ENCODE assay signal across 29 cellular contexts in genomic region chr15:24729760-24730159, GRCh38. TPM values are rescaled to one million over a fixed set of nuclear protein-coding genes. Genes with fewer than 3 reads are reported as not detected.
"Had no signal": no experiment of that assay in that cellular context is flagged by ENCODE, and none has a peak within 500 bp of the region (broad histone marks: within the 10 kb centered on the region; RNA-seq: fewer than 3 reads in every experiment).

No MANE protein-coding gene starts in this region.

- H3K9me3 ChIP-seq: testis, thoracic aorta, thyroid gland, tibial artery, transverse colon, upper lobe of left lung, upper lobe of right lung, uterus, vagina had no signal

- H3K4me3 ChIP-seq: stomach, suprapubic skin, testis, thoracic aorta, thyroid gland, tibial artery, tibial nerve, transverse colon, upper lobe of left lung, upper lobe of right lung, uterus, vagina had no signal

- H3K36me3 ChIP-seq: stomach, suprapubic skin, thoracic aorta, thyroid gland, tibial artery, tibial nerve, transverse colon, upper lobe of left lung, upper lobe of right lung, uterus, vagina had no signal

- H3K27ac ChIP-seq: stomach, suprapubic skin, testis, thoracic aorta, thyroid gland, tibial artery, tibial nerve, transverse colon, upper lobe of left lung, upper lobe of right lung, uterus, vagina had no signal

- H3K4me1 ChIP-seq: stomach, suprapubic skin, testis, tibial artery, tibial nerve, transverse colon, upper lobe of left lung, upper lobe of right lung, uterus, vagina had no signal

- H3K27me3 ChIP-seq: stomach, suprapubic skin, testis, thyroid gland, tibial artery, tibial nerve, transverse colon, upper lobe of left lung, upper lobe of right lung, uterus, vagina had no signal

- ATAC-seq: stimulated activated effector memory CD8-positive, alpha-beta T cell treated with anti-CD3 and anti-CD28 coated beads, Interleukin-12 subunit alpha, Interleukin-12 subunit beta, amount 100 ng/mL, for 72 hours; stimulated activated memory B cell treated with anti-CD40 and anti-IgM and Interleukin-4, amounts not matched to agents 10 μg/mL and 1 μg/mL and 100 μg/mL, for 72 hours; stimulated activated naive B cell treated with anti-CD40 and anti-IgM and Interleukin-4, amounts not matched to agents 10 μg/mL and 1 μg/mL and 100 μg/mL, for 72 hours; stimulated activated naive CD8-positive, alpha-beta T cell treated with anti-CD3 and anti-CD28 coated beads, Interleukin-15, amount 100 ng/mL, for 72 hours; stimulated activated naive CD8-positive, alpha-beta T cell treated with anti-CD3 and anti-CD28 coated beads, Interleukin-15, Interleukin-2, amounts not matched to agents 100 U/mL and 50 U/mL, for 24 hours; upper lobe of right lung had no signal

- DNase-seq: stimulated activated CD4-positive, alpha-beta T cell treated with anti-CD3 and anti-CD28 coated beads, Interleukin-2, amount 100 ng/mL, for 48 hours; stimulated activated CD4-positive, alpha-beta T cell treated with anti-CD3 and anti-CD28 coated beads, Interleukin-4, amount 100 ng/mL, for 1 hour; stimulated activated CD4-positive, alpha-beta T cell treated with anti-CD3 and anti-CD28 coated beads, Interleukin-4, amount 100 ng/mL, for 24 hours; stimulated activated CD4-positive, alpha-beta T cell treated with anti-CD3 and anti-CD28 coated beads, Interleukin-4, amount 100 ng/mL, for 4 hours; stimulated activated CD8-positive, alpha-beta memory T cell treated with anti-CD3 and anti-CD28 coated beads, Interleukin-4, amount 100 ng/mL, for 48 hours; stimulated activated naive B cell treated with anti-CD40 and anti-IgM and Interleukin-4, amounts not matched to agents 10 μg/mL and 1 μg/mL and 100 μg/mL, for 72 hours; stimulated activated naive CD4-positive, alpha-beta T cell; stimulated activated naive CD4-positive, alpha-beta T cell treated with Interleukin-2 at 50 U/mL for 16 hours; stimulated activated naive CD8-positive, alpha-beta T cell treated with anti-CD3 and anti-CD28 coated beads, Interleukin-15, amount 100 ng/mL, for 72 hours; stimulated activated naive CD8-positive, alpha-beta T cell treated with anti-CD3 and anti-CD28 coated beads, Interleukin-15, Interleukin-2, amounts not matched to agents 100 U/mL and 50 U/mL, for 24 hours; stomach; substantia nigra; testis; thyroid gland; tibial artery; transverse colon; trophoblast cell; upper lobe of left lung; upper lobe of right lung; uterus had no signal

- FAIRE-seq: urothelium cell line had no signal

RNA-seq across cellular contexts. Expression of gene NPAP1, which starts 54.2 kb away (rescaled TPM):
- total RNA-seq: subcutaneous adipose tissue, suprapubic skin, thoracic aorta, tibial nerve, vagina had no signal
- polyA plus RNA-seq: stomach, thymus had no signal
